In genomic region chr11:2477254-2477653, GRCh38 we compare ENCODE assay signal across 21 cellular contexts. TPM values are rescaled to one million over a fixed set of nuclear protein-coding genes. Genes with fewer than 3 reads are reported as not detected.
DNase-seq lines count a peak whose midpoint lies in the region; ATAC-seq and TF ChIP-seq lines count a peak whose summit lies in the region.
"Had no signal": no experiment of that assay in that cellular context is flagged by ENCODE, and none has a peak within 500 bp of the region (broad histone marks: within the 10 kb centered on the region; RNA-seq: fewer than 3 reads in every experiment).

No MANE protein-coding gene starts in this region.

- peaks cover 41% of the 10 kb centered on the region for H3K27me3 Mint-ChIP-seq in type B pancreatic cell
- H3K27me3 Mint-ChIP-seq: IgD-negative memory B cell had no signal

- H3K4me1 Mint-ChIP-seq in type B pancreatic cell (ENCODE audit: unreplicated experiment), result no peaks in the 10 kb centered on the region

- H3K4me3 Mint-ChIP-seq in type B pancreatic cell, result no peak overlapping the region
- H3K4me3 Mint-ChIP-seq: CD8-positive, alpha-beta T cell; IgD-negative memory B cell had no signal

- TF ChIP-seq POLR2A in esophagus muscularis mucosa (IDR thresholded peaks at IDR 0.05; ENCODE audit: low read depth), result no peak

- DNase-seq in DMS153 (lab: John Stamatoyannopoulos, UW) (peak; percentile 4), DMS153 treated with DMSO at 0.1 percent for 48 hours (lab: John Stamatoyannopoulos, UW; ENCODE audit: unreplicated experiment) (no peak), esophagus muscularis mucosa (ENCODE audit: extremely low spot score) (peak; percentile 62), right atrium auricular region (ENCODE audit: low spot score) (no peak), type B pancreatic cell (ENCODE audit: extremely low spot score, unreplicated experiment) (peak; percentile 29)
- DNase-seq in activated CD8-positive, alpha-beta memory T cell treated with anti-CD3 and anti-CD28 coated beads for 24 hours, result no peak
- DNase-seq: AML-193; C1 segment of cervical spinal cord; CD8-positive, alpha-beta T cell; DMS79; NCI-H1417; NCI-H1694 treated with DMSO at 0.1 percent for 48 hours; NCI-H2107; NCI-H2227 treated with DMSO at 0.1 percent for 48 hours; NCI-H510A; NK-92 treated with Interleukin-12 subunit alpha and Interleukin-12 subunit beta, amount 100 ng/mL, for 24 hours had no signal

- TF ChIP-seq CTCF in esophagus muscularis mucosa (IDR thresholded peaks at IDR 0.05) (no peak), right atrium auricular region (IDR thresholded peaks at IDR 0.05) (no peak), type B pancreatic cell (conservative IDR thresholded peaks at IDR 0.05) (no peak)

- WGBS in esophagus muscularis mucosa, result 67% methylated on average over 3 of the region's 3 CpGs

- H3K36me3 ChIP-seq in esophagus muscularis mucosa (no peaks in the 10 kb centered on the region), right atrium auricular region (no peaks in the 10 kb centered on the region)

- H3K4me3 ChIP-seq in esophagus muscularis mucosa (no peak overlapping the region), right atrium auricular region (no peak overlapping the region)

- H3K27ac ChIP-seq in esophagus muscularis mucosa (replicated peaks in 1 of 4), result no peak overlapping the region
- peak overlapping the region; percentile 40 to 42 for H3K27ac ChIP-seq in right atrium auricular region
- H3K27ac ChIP-seq: 22Rv1, RWPE1 had no signal

- peaks cover 0 to 3% (median 0%) of the 10 kb centered on the region in 4 donors for H3K4me1 ChIP-seq in esophagus muscularis mucosa
- H3K4me1 ChIP-seq in right atrium auricular region, result peaks cover 0 to 23% of the 10 kb centered on the region in 2 donors

- intact Hi-C loops in esophagus muscularis mucosa (cut with DNase I), result no loop called here

- no peak for TF ChIP-seq EP300 in esophagus muscularis mucosa (IDR thresholded peaks at IDR 0.05)

- no peak overlapping the region for H3K27ac Mint-ChIP-seq in type B pancreatic cell
- H3K27ac Mint-ChIP-seq: CD8-positive, alpha-beta T cell had no signal

- ATAC-seq in HG03135 (IDR thresholded peaks at IDR 0.05; ENCODE audit: unreplicated experiment) (no peak), HG03571 (IDR thresholded peaks at IDR 0.05; ENCODE audit: unreplicated experiment) (no peak)
- ATAC-seq: CD8-positive, alpha-beta T cell had no signal

- H3K36me3 Mint-ChIP-seq in type B pancreatic cell, result no peaks in the 10 kb centered on the region

- H3K9me3 Mint-ChIP-seq in type B pancreatic cell, result peaks cover 11% of the 10 kb centered on the region

- H3K9me3 ChIP-seq in esophagus muscularis mucosa (peaks cover 0 to 11% (median 0%) of the 10 kb centered on the region in 4 donors), right atrium auricular region (no peaks in the 10 kb centered on the region)

- H3K27me3 ChIP-seq in esophagus muscularis mucosa (peaks cover 0 to 41% (median 0%) of the 10 kb centered on the region in 4 donors), right atrium auricular region (no peaks in the 10 kb centered on the region)

RNA-seq across cellular contexts. Expression of gene KCNQ1, which starts 32.4 kb away (rescaled TPM):
- total RNA-seq in esophagus muscularis mucosa, result 1 to 10 TPM; 2.1 to 5.9 (median 4.3) TPM
- 10 to 100 TPM; 12.7 to 25.1 TPM for total RNA-seq in right atrium auricular region
- 3.7 and 4.8 TPM in 2 replicates for total RNA-seq in type B pancreatic cell (ENCODE audit: low replicate concordance)

RNA-seq across cellular contexts. Expression of gene TRPM5, which starts 32.9 kb away (rescaled TPM):
- not detected for total RNA-seq in esophagus muscularis mucosa
- total RNA-seq in right atrium auricular region, result not detected
- 0.21 and 0.46 TPM in 2 replicates for total RNA-seq in type B pancreatic cell (ENCODE audit: low replicate concordance)

Comparison
In these comparisons a context has a peak if more than half of its experiments do, and no peak if none do; other contexts are left out.
1. DNase-seq: peak in DMS153 (single experiment), esophagus muscularis mucosa (single experiment) and type B pancreatic cell (single experiment); none in DMS153 treated with DMSO at 0.1 percent for 48 hours (single experiment), right atrium auricular region (single experiment) and activated CD8-positive, alpha-beta memory T cell treated with anti-CD3 and anti-CD28 coated beads for 24 hours (single experiment).
2. H3K27ac ChIP-seq: peak in right atrium auricular region (2 of 2); none in esophagus muscularis mucosa (0 of 4).